Comparison of ENCODE assay signal across 8 cellular contexts in genomic region chr3:24773798-24774197, GRCh38.
DNase-seq lines count a peak whose midpoint lies in the region; ATAC-seq and TF ChIP-seq lines count a peak whose summit lies in the region.

No MANE protein-coding gene starts in this region.

- H3K4me3 Mint-ChIP-seq in progenitor cell of endocrine pancreas (ENCODE audit: low read depth): no peak overlapping the region

- peak; percentile 6 for DNase-seq in stimulated activated CD4-positive, alpha-beta T cell treated with anti-CD3 and anti-CD28 coated beads, Interleukin-1b, Interleukin-23, amount 100 ng/mL, for 48 hours
- DNase-seq in stimulated activated CD4-positive, alpha-beta T cell treated with anti-CD3 and anti-CD28 coated beads, Interleukin-4, amount 100 ng/mL, for 24 hours: no peak
- DNase-seq in NCI-H2081 treated with DMSO at 0.1 percent for 48 hours (lab: John Stamatoyannopoulos, UW) (peak; percentile 53), glomerular endothelial cell (ENCODE audit: extremely low read depth, low read depth, low spot score) (peak; percentile 25), progenitor cell of endocrine pancreas (ENCODE audit: low spot score, unreplicated experiment) (peak; percentile 43)

- peaks cover 3% of the 10 kb centered on the region for H3K4me1 Mint-ChIP-seq in progenitor cell of endocrine pancreas (ENCODE audit: low read depth)

- no peaks in the 10 kb centered on the region for H3K36me3 Mint-ChIP-seq in progenitor cell of endocrine pancreas (ENCODE audit: insufficient read depth)

- peak; percentile 96 for TF ChIP-seq CTCF in VCaP (conservative IDR thresholded peaks at IDR 0.05)
- TF ChIP-seq CTCF in progenitor cell of endocrine pancreas (IDR thresholded peaks at IDR 0.05; ENCODE audit: unreplicated experiment): peak; percentile 94

- H3K27ac ChIP-seq in VCaP: no peak overlapping the region

- peaks cover 11% of the 10 kb centered on the region for H3K9me3 Mint-ChIP-seq in progenitor cell of endocrine pancreas (ENCODE audit: low read depth)

- ATAC-seq in HG02798 (IDR thresholded peaks at IDR 0.05; ENCODE audit: poor library complexity, unreplicated experiment) (peak; percentile 79), HG03045 (IDR thresholded peaks at IDR 0.05; ENCODE audit: unreplicated experiment) (no peak)

- no peaks in the 10 kb centered on the region for H3K27me3 Mint-ChIP-seq in progenitor cell of endocrine pancreas

- no peak overlapping the region for H3K27ac Mint-ChIP-seq in progenitor cell of endocrine pancreas
